8 cellular contexts compared by ENCODE assay signal in the genomic region with DNA sequence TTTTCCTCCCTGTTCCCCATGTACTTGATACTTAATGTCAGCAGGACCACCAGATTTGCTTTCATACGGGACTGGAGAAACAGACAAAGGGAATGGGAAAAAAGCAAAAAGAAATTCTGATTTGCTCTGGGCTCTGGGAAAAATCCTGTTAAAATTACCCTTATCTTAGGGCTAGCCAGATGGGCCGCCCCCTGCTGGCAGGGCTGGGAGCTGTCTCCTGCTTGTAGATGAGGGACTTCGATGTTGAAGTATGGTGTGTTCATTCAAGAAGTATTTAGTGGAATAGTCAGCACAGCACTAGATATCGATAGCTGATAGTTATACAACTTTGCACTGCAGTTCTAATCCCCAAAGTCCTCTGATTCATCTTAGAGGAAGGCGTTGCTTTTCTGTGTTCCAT. TPM values are rescaled to one million over a fixed set of nuclear protein-coding genes. Genes with fewer than 3 reads are reported as not detected.
DNase-seq lines count a peak whose midpoint lies in the region; ATAC-seq and TF ChIP-seq lines count a peak whose summit lies in the region.

No MANE protein-coding gene starts in this region.

- H3K9me2 ChIP-seq in SK-N-SH: no peaks in the 10 kb centered on the region

- ATAC-seq in GM21576 (IDR thresholded peaks at IDR 0.05; ENCODE audit: unreplicated experiment) (no peak), GM21515 (IDR thresholded peaks at IDR 0.05; ENCODE audit: unreplicated experiment) (no peak)

- peak; percentile 77 for TF ChIP-seq CTCF in SK-N-SH (IDR thresholded peaks at IDR 0.05)
- TF ChIP-seq CTCF in adrenal gland (IDR thresholded peaks at IDR 0.05): peak; percentile 41 to 65 (median 58)

- no peak overlapping the region for H3K9ac ChIP-seq in SK-N-SH

- H3K9me3 ChIP-seq in SK-N-SH: no peaks in the 10 kb centered on the region
- H3K9me3 ChIP-seq in adrenal gland (replicated peaks in 1 of 3): no peaks in the 10 kb centered on the region

- CTCF ChIA-PET in SK-N-SH (lab: Yijun Ruan, JAX): interaction anchor here (0.7 to 3.9 kb wide), 17 partner anchors 9 to 427 kb away, joined by 3 to 27 read pairs (median 4); no protein-coding TSS in a partner anchor

- H4K20me1 ChIP-seq in SK-N-SH (ENCODE audit: insufficient read depth): no peaks in the 10 kb centered on the region

- H3K36me3 ChIP-seq in SK-N-SH (replicated peaks in 1 of 2; ENCODE audit: control insufficient read depth in 1 of 2, insufficient read depth in 2 of 2, low read length in 1 of 2) (peaks cover 0 to 39% of the 10 kb centered on the region in 2 experiments), adrenal gland (replicated peaks in 1 of 2) (peaks cover 0 to 28% of the 10 kb centered on the region in 2 donors)

- DNase-seq in SKM-1 treated with dmso at 0.1 percent for 144 hours (lab: John Stamatoyannopoulos, UW; ENCODE audit: unreplicated experiment) (peak; percentile 3), SKM-1 (lab: John Stamatoyannopoulos, UW; ENCODE audit: unreplicated experiment) (no peak), SK-N-SH (peak; percentile 49), adrenal gland (peak in 6 of 7 donors; percentile 45 to 74 (median 52)), inferior parietal cortex (ENCODE audit: extremely low spot score) (peak; percentile 3)
- peak in 2 of 3 donors; percentile 12 to 31 for DNase-seq in stimulated activated CD4-positive, alpha-beta T cell treated with anti-CD3 and anti-CD28 coated beads, TNF-alpha, amount 100 ng/mL, for 1 hour (ENCODE audit: low read depth in 3 of 3, low spot score in 1 of 3)

- no peak overlapping the region for H2AFZ ChIP-seq in SK-N-SH (ENCODE audit: low read depth)

- no peaks in the 10 kb centered on the region for H3K4me1 ChIP-seq in SK-N-SH (ENCODE audit: control insufficient read depth in 1 of 2, insufficient read depth in 2 of 2, low read depth in 1 of 2, low read length in 1 of 2)
- peaks cover 0 to 6% of the 10 kb centered on the region in 2 donors for H3K4me1 ChIP-seq in adrenal gland (replicated peaks in 1 of 2)

- peak; percentile 37; the same call in 1 of the 2 replicates for TF ChIP-seq RAD21 in SK-N-SH (IDR thresholded peaks at IDR 0.05; ENCODE audit: low read length)

- no peak for TF ChIP-seq EP300 in SK-N-SH (IDR thresholded peaks at IDR 0.05; ENCODE audit: borderline replicate concordance in 1 of 2, low read depth in 1 of 2, low read length in 1 of 2)

- no peaks in the 10 kb centered on the region for H3F3A ChIP-seq in SK-N-SH (replicated peaks; ENCODE audit: insufficient read depth)

- intact Hi-C loops in adrenal gland (cut with DNase I): no loop called here

- H3K27me3 ChIP-seq in SK-N-SH (ENCODE audit: insufficient read depth) (peaks cover 30% of the 10 kb centered on the region; the same call in 1 of the 2 replicates), adrenal gland (no peaks in the 10 kb centered on the region)

- 45% methylated on average over 5 of the region's 5 CpGs for WGBS in SK-N-SH (ENCODE audit: low lambda C conversion rate)
- 57 to 67% (median 59%) methylated on average over 4 to 5 of the region's 5 CpGs for WGBS in adrenal gland, 4 donors

- TF ChIP-seq POLR2A in adrenal gland (IDR thresholded peaks at IDR 0.05): no peak

- H3K79me2 ChIP-seq in SK-N-SH (ENCODE audit: insufficient read depth): no peaks in the 10 kb centered on the region

- POLR2A ChIA-PET in SK-N-SH (lab: Yijun Ruan, JAX): no interaction called here

- H3K4me3 ChIP-seq in SK-N-SH (ENCODE audit: low read depth in 2 of 2, low read length in 1 of 2) (no peak overlapping the region), adrenal gland (no peak overlapping the region)

- H3K27ac ChIP-seq in SK-N-SH (ENCODE audit: low read depth in 2 of 2, low read length in 1 of 2) (no peak overlapping the region), adrenal gland (no peak overlapping the region)

- H3K4me2 ChIP-seq in SK-N-SH: peak overlapping the region; percentile 27; the same call in 1 of the 2 replicates

TF ChIP-seq in SK-N-SH, 30 proteins besides CTCF, POLR2A, EP300 and RAD21:
- TF ChIP-seq SMC3 (IDR thresholded peaks at IDR 0.05; ENCODE audit: low read depth, low read length) (peak; percentile 47), FOXM1 (IDR thresholded peaks at IDR 0.05; ENCODE audit: low read depth) (no peak)

RNA-seq across cellular contexts. Expression of gene BCORL1, which starts 45.8 kb away (rescaled TPM):
- 1.5 and 4.2 TPM in 2 replicates for polyA plus RNA-seq in SK-N-SH (2012; rRNA removed)
- polyA plus RNA-seq in SK-N-SH (2012; cell fraction: cytosol; rRNA removed): 2.9 and 3.5 TPM in 2 replicates
- polyA plus RNA-seq in SK-N-SH (2012; cell fraction: nucleus; rRNA removed): 8.7 and 9.5 TPM in 2 replicates
- 10 to 100 TPM in 4 of 8 donors, 1 to 10 TPM in 4; 4.2 to 18.5 (median 10.2) TPM for total RNA-seq in adrenal gland
- 1 to 10 TPM; 2.8 to 8.4 (median 5.5) TPM for polyA plus RNA-seq in adrenal gland
